ENCODE assay signal across 14 cellular contexts in the genomic region with DNA sequence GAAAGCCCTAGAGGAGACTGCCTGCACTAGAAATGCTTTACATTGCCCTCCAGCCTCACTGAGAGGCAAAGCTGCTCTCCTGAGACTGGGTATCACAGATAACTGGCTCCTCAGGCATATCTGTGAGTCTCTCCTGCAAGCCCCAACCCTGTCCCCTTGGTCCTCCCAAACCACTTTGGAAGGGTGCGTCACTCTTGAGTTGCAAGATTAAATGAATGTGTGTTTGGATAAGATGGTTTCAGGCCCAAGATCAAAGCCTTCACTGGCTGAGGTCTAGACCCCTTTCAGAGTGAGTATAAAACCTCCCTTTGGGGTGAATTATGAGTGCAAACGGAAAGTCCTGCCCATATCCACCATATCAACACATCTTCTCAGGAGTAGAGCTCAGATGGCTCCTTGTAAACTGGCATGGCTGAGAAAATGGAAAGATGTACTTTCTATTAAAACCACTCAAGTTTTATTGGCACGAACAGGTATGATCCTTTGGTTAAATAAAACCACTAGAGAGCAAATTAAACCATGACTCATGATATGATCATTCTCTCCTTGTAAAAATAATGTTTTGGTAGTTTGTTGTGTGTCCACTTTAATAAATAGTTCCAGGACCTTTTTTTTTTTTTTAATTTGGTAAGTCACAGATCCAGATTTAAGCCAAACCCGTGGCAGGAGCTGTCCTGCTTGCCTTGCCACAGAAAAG.
DNase-seq lines count a peak whose midpoint lies in the region; ATAC-seq and TF ChIP-seq lines count a peak whose summit lies in the region.
"Had no signal": no experiment of that assay in that cellular context is flagged by ENCODE, and none has a peak within 500 bp of the region (broad histone marks: within the 10 kb centered on the region; RNA-seq: fewer than 3 reads in every experiment).

No MANE protein-coding gene starts in this region.

- H3K36me3 Mint-ChIP-seq in activated CD4-positive, alpha-beta T cell treated with anti-CD3 and anti-CD28 coated beads for 36 hours (ENCODE audit: low read depth) = peaks cover 3% of the 10 kb centered on the region
- no peaks in the 10 kb centered on the region for H3K36me3 Mint-ChIP-seq in activated CD4-positive, alpha-beta T cell treated with anti-CD3 and anti-CD28 coated beads, Interleukin-2, amount 10 ng/mL, durations not matched to agents 24 days and 14 days (ENCODE audit: low read depth)
- peaks cover 3% of the 10 kb centered on the region for H3K36me3 Mint-ChIP-seq in activated naive CD8-positive, alpha-beta T cell treated with anti-CD3 and anti-CD28 coated beads for 36 hours
- H3K36me3 Mint-ChIP-seq in nephron progenitor cell (ENCODE audit: low read depth) = no peaks in the 10 kb centered on the region

- ATAC-seq in activated CD4-positive, alpha-beta T cell treated with anti-CD3 and anti-CD28 coated beads for 36 hours = peak; percentile 67
- ATAC-seq: upper lobe of right lung had no signal

- intact Hi-C loops in activated CD4-positive, alpha-beta T cell treated with anti-CD3 and anti-CD28 coated beads for 36 hours (cut with DNase I, micrococcal nuclease) = no loop called here
- intact Hi-C loops in activated CD4-positive, alpha-beta T cell treated with anti-CD3 and anti-CD28 coated beads, Interleukin-2, amount 10 ng/mL, durations not matched to agents 24 days and 14 days (cut with micrococcal nuclease) = no loop called here

- POLR2A ChIA-PET in activated CD4-positive, alpha-beta T cell treated with anti-CD3 and anti-CD28 coated beads for 36 hours (lab: Charles Lee) = no interaction called here

- CTCF ChIA-PET in activated CD4-positive, alpha-beta T cell treated with anti-CD3 and anti-CD28 coated beads for 36 hours (lab: Charles Lee) = interaction anchor here (0.6 to 0.7 kb wide), 3 partner anchors 20 to 252 kb away, joined by 3 to 4 read pairs (median 3); no protein-coding TSS in a partner anchor

- no peaks in the 10 kb centered on the region for H3K9me3 Mint-ChIP-seq in activated CD4-positive, alpha-beta T cell treated with anti-CD3 and anti-CD28 coated beads for 36 hours (ENCODE audit: low read depth)
- peaks cover 4% of the 10 kb centered on the region for H3K9me3 Mint-ChIP-seq in activated CD4-positive, alpha-beta T cell treated with anti-CD3 and anti-CD28 coated beads, Interleukin-2, amount 10 ng/mL, durations not matched to agents 24 days and 14 days
- H3K9me3 Mint-ChIP-seq in activated naive CD8-positive, alpha-beta T cell treated with anti-CD3 and anti-CD28 coated beads for 36 hours = no peaks in the 10 kb centered on the region
- no peaks in the 10 kb centered on the region for H3K9me3 Mint-ChIP-seq in nephron progenitor cell

- peaks cover 20% of the 10 kb centered on the region for H3K4me1 Mint-ChIP-seq in activated CD4-positive, alpha-beta T cell treated with anti-CD3 and anti-CD28 coated beads for 36 hours
- H3K4me1 Mint-ChIP-seq in activated CD4-positive, alpha-beta T cell treated with anti-CD3 and anti-CD28 coated beads, Interleukin-2, amount 10 ng/mL, durations not matched to agents 24 days and 14 days = peaks cover 2% of the 10 kb centered on the region
- H3K4me1 Mint-ChIP-seq in activated naive CD8-positive, alpha-beta T cell treated with anti-CD3 and anti-CD28 coated beads for 36 hours = peaks cover 50% of the 10 kb centered on the region
- peaks cover 20% of the 10 kb centered on the region for H3K4me1 Mint-ChIP-seq in nephron progenitor cell
- H3K4me1 Mint-ChIP-seq: central memory CD8-positive, alpha-beta T cell had no signal

- TF ChIP-seq CTCF in nephron progenitor cell (IDR thresholded peaks at IDR 0.05) = no peak

- DNase-seq in activated CD4-positive, alpha-beta T cell treated with anti-CD3 and anti-CD28 coated beads for 36 hours = peak; percentile 13
- no peak for DNase-seq in activated CD4-positive, alpha-beta T cell treated with anti-CD3 and anti-CD28 coated beads, Interleukin-2, amount 10 ng/mL, durations not matched to agents 24 days and 14 days
- DNase-seq in NCI-H1105 treated with DMSO at 0.1 percent for 48 hours (lab: John Stamatoyannopoulos, UW) = peak; percentile 58
- DNase-seq in activated naive CD8-positive, alpha-beta T cell treated with anti-CD3 and anti-CD28 coated beads for 36 hours = peak; percentile 23
- no peak for DNase-seq in nephron progenitor cell
- DNase-seq in midbrain (lab: John Stamatoyannopoulos, UW) = no peak
- no peak for DNase-seq in SIG-M5 (lab: John Stamatoyannopoulos, UW)
- DNase-seq in superior temporal gyrus (ENCODE audit: extremely low spot score) = no peak
- DNase-seq: activated CD4-positive, alpha-beta T cell treated with anti-CD3 and anti-CD28 coated beads for 4 hours; activated gamma-delta T cell treated with Interleukin-2 at 50 U/mL for 16 hours; Caco-2; KBM-7; upper lobe of right lung had no signal

- no peak overlapping the region for H3K27ac Mint-ChIP-seq in activated CD4-positive, alpha-beta T cell treated with anti-CD3 and anti-CD28 coated beads for 36 hours
- no peak overlapping the region for H3K27ac Mint-ChIP-seq in activated CD4-positive, alpha-beta T cell treated with anti-CD3 and anti-CD28 coated beads, Interleukin-2, amount 10 ng/mL, durations not matched to agents 24 days and 14 days
- H3K27ac Mint-ChIP-seq in activated naive CD8-positive, alpha-beta T cell treated with anti-CD3 and anti-CD28 coated beads for 36 hours = peak overlapping the region; percentile 62
- peak overlapping the region; percentile 82 for H3K27ac Mint-ChIP-seq in nephron progenitor cell

- H3K27me3 Mint-ChIP-seq in activated CD4-positive, alpha-beta T cell treated with anti-CD3 and anti-CD28 coated beads for 36 hours = no peaks in the 10 kb centered on the region
- no peaks in the 10 kb centered on the region for H3K27me3 Mint-ChIP-seq in activated CD4-positive, alpha-beta T cell treated with anti-CD3 and anti-CD28 coated beads, Interleukin-2, amount 10 ng/mL, durations not matched to agents 24 days and 14 days
- no peaks in the 10 kb centered on the region for H3K27me3 Mint-ChIP-seq in activated naive CD8-positive, alpha-beta T cell treated with anti-CD3 and anti-CD28 coated beads for 36 hours
- H3K27me3 Mint-ChIP-seq in nephron progenitor cell (ENCODE audit: low read depth, poor library complexity) = peaks cover 8% of the 10 kb centered on the region
- H3K27me3 Mint-ChIP-seq: central memory CD8-positive, alpha-beta T cell had no signal

- no peak overlapping the region for H3K4me3 Mint-ChIP-seq in activated CD4-positive, alpha-beta T cell treated with anti-CD3 and anti-CD28 coated beads for 36 hours
- H3K4me3 Mint-ChIP-seq in activated CD4-positive, alpha-beta T cell treated with anti-CD3 and anti-CD28 coated beads, Interleukin-2, amount 10 ng/mL, durations not matched to agents 24 days and 14 days = no peak overlapping the region
- no peak overlapping the region for H3K4me3 Mint-ChIP-seq in activated naive CD8-positive, alpha-beta T cell treated with anti-CD3 and anti-CD28 coated beads for 36 hours
- H3K4me3 Mint-ChIP-seq in nephron progenitor cell = no peak overlapping the region
- H3K4me3 Mint-ChIP-seq: central memory CD8-positive, alpha-beta T cell had no signal

Comparison
In these comparisons a context has a peak if more than half of its experiments do, and no peak if none do; other contexts are left out.
1. DNase-seq: peak in activated CD4-positive, alpha-beta T cell treated with anti-CD3 and anti-CD28 coated beads for 36 hours (single experiment), NCI-H1105 treated with DMSO at 0.1 percent for 48 hours (single experiment) and activated naive CD8-positive, alpha-beta T cell treated with anti-CD3 and anti-CD28 coated beads for 36 hours (single experiment); none in activated CD4-positive, alpha-beta T cell treated with anti-CD3 and anti-CD28 coated beads, Interleukin-2, amount 10 ng/mL, durations not matched to agents 24 days and 14 days (single experiment), nephron progenitor cell (single experiment), midbrain (single experiment), SIG-M5 (single experiment) and superior temporal gyrus (single experiment).
2. H3K27ac Mint-ChIP-seq: peak in activated naive CD8-positive, alpha-beta T cell treated with anti-CD3 and anti-CD28 coated beads for 36 hours (single experiment) and nephron progenitor cell (single experiment); none in activated CD4-positive, alpha-beta T cell treated with anti-CD3 and anti-CD28 coated beads for 36 hours (single experiment) and activated CD4-positive, alpha-beta T cell treated with anti-CD3 and anti-CD28 coated beads, Interleukin-2, amount 10 ng/mL, durations not matched to agents 24 days and 14 days (single experiment).